ENCODE assay signal across 8 cellular contexts in the genomic region with DNA sequence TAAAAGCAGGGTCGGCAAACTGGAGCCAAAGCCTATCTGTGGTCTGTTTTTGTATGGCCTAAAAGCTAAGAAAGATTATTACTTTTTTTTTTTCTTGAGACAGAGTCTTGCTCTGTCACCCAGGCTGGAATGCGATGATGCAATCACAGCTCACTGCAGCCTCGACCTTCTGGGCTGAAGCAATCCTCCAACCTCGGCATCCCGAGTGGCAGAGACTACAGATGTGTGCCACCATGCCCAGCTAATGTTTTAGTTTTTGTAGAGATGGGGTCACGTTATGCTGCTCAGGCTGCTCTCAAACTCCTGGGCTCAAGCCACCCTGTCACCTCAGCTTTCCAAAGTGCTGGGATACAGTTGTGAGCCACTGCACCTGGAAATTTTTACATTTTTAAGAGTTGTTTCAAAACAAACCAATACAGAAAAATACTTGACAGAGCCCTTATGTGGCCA. TPM values are rescaled to one million over a fixed set of nuclear protein-coding genes. Genes with fewer than 3 reads are reported as not detected.
DNase-seq lines count a peak whose midpoint lies in the region; ATAC-seq and TF ChIP-seq lines count a peak whose summit lies in the region.

No MANE protein-coding gene starts in this region.

- no peaks in the 10 kb centered on the region for H3K9me2 ChIP-seq in GM23248 (ENCODE audit: insufficient read depth)

- in situ Hi-C loops in GM23248 (cut with MboI), result no loop called here

- H3K27ac Mint-ChIP-seq in activated T-cell treated with anti-CD3 and anti-CD28 coated beads, Interleukin-2, amount 50 U/mL, for 72 hours, result no peak overlapping the region

- H3K4me3 ChIP-seq in GM23248 (peak overlapping the region; percentile 58), SJCRH30 (no peak overlapping the region), cardiac muscle cell (no peak overlapping the region), stomach (no peak overlapping the region)

- H4K20me1 ChIP-seq in GM23248 (ENCODE audit: insufficient read depth), result no peaks in the 10 kb centered on the region

- H3K36me3 ChIP-seq in GM23248 (ENCODE audit: low read depth) (no peaks in the 10 kb centered on the region), SJCRH30 (no peaks in the 10 kb centered on the region), cardiac muscle cell (no peaks in the 10 kb centered on the region), stomach (no peaks in the 10 kb centered on the region)

- no peaks in the 10 kb centered on the region for H3K9me3 Mint-ChIP-seq in activated T-cell treated with anti-CD3 and anti-CD28 coated beads, Interleukin-2, amount 50 U/mL, for 72 hours

- intact Hi-C loops in stomach (cut with DNase I; ENCODE audit: low total_unique reads), result no loop called here

- WGBS in GM23248 (ENCODE audit: low coverage in 1 of 2, low lambda C conversion rate in 2 of 2, missing lambda C conversion rate in 2 of 2), 2 experiments, result 1 to 2% methylated on average over 6 of the region's 6 CpGs
- 29 to 40% (median 33%) methylated on average over 6 of the region's 6 CpGs for WGBS in stomach, 5 donors

- peak; percentile 92 for DNase-seq in GM23248
- DNase-seq in SJCRH30, result peak; percentile 15 to 17
- peak; percentile 20 to 91 for DNase-seq in cardiac muscle cell (ENCODE audit: low read depth in 1 of 2, low spot score in 1 of 2)
- peak; percentile 47 for DNase-seq in stomach
- DNase-seq in COR-L47 (lab: John Stamatoyannopoulos, UW), result no peak
- no peak for DNase-seq in T-helper 9 cell
- no peak for DNase-seq in stimulated activated naive CD4-positive, alpha-beta T cell (lab: John Stamatoyannopoulos, UW)
- DNase-seq in activated T-cell treated with anti-CD3 and anti-CD28 coated beads, Interleukin-2, amount 50 U/mL, for 72 hours, result no peak

- TF ChIP-seq CTCF in cardiac muscle cell (IDR thresholded peaks at IDR 0.05; ENCODE audit: low read depth, low read length) (no peak), stomach (IDR thresholded peaks at IDR 0.05) (no peak)

- no peaks in the 10 kb centered on the region for H3K27me3 ChIP-seq in GM23248 (replicated peaks; ENCODE audit: insufficient read depth)
- H3K27me3 ChIP-seq in SJCRH30, result no peaks in the 10 kb centered on the region
- no peaks in the 10 kb centered on the region for H3K27me3 ChIP-seq in cardiac muscle cell
- no peaks in the 10 kb centered on the region for H3K27me3 ChIP-seq in stomach

- TF ChIP-seq POLR2A in stomach (IDR thresholded peaks at IDR 0.05), result no peak

- no peaks in the 10 kb centered on the region for H3K4me1 Mint-ChIP-seq in activated T-cell treated with anti-CD3 and anti-CD28 coated beads, Interleukin-2, amount 50 U/mL, for 72 hours (ENCODE audit: low read depth)

- H3K27me3 Mint-ChIP-seq in activated T-cell treated with anti-CD3 and anti-CD28 coated beads, Interleukin-2, amount 50 U/mL, for 72 hours (ENCODE audit: low read depth), result no peaks in the 10 kb centered on the region

- H3F3A ChIP-seq in GM23248 (ENCODE audit: insufficient read depth), result peaks cover 44% of the 10 kb centered on the region

- peak overlapping the region; percentile 77 for H2AFZ ChIP-seq in GM23248

- no peaks in the 10 kb centered on the region for H3K36me3 Mint-ChIP-seq in activated T-cell treated with anti-CD3 and anti-CD28 coated beads, Interleukin-2, amount 50 U/mL, for 72 hours (ENCODE audit: insufficient read depth in 2 of 2)

- no peaks in the 10 kb centered on the region for H3K79me2 ChIP-seq in GM23248 (ENCODE audit: insufficient read depth)

- peak overlapping the region; percentile 95 for H3K27ac ChIP-seq in GM23248
- no peak overlapping the region for H3K27ac ChIP-seq in SJCRH30
- no peak overlapping the region for H3K27ac ChIP-seq in cardiac muscle cell
- peak overlapping the region; percentile 28 to 62 (median 50) for H3K27ac ChIP-seq in stomach

- H3K9me3 ChIP-seq in GM23248 (ENCODE audit: low read depth) (no peaks in the 10 kb centered on the region), SJCRH30 (replicated peaks) (no peaks in the 10 kb centered on the region), cardiac muscle cell (ENCODE audit: low read depth) (no peaks in the 10 kb centered on the region), stomach (no peaks in the 10 kb centered on the region)

- no peak for ATAC-seq in activated T-cell treated with anti-CD3 and anti-CD28 coated beads, Interleukin-2, amount 50 U/mL, for 72 hours (replicated peaks in 1 of 2)

- H3K4me1 ChIP-seq in GM23248 (ENCODE audit: insufficient read depth) (peaks cover 53% of the 10 kb centered on the region), SJCRH30 (0 out of 2 replicates have a peak, but pooled peaks cover 4% of the 10 kb centered on the region), cardiac muscle cell (ENCODE audit: low read depth) (peaks cover 7% of the 10 kb centered on the region), stomach (peaks cover 0 to 14% (median 6%) of the 10 kb centered on the region in 4 donors)

- H3K4me3 Mint-ChIP-seq in activated T-cell treated with anti-CD3 and anti-CD28 coated beads, Interleukin-2, amount 50 U/mL, for 72 hours, result no peak overlapping the region

- peak overlapping the region; percentile 77 for H3K9ac ChIP-seq in GM23248

- peak overlapping the region; percentile 85 for H3K4me2 ChIP-seq in GM23248 (ENCODE audit: unreplicated experiment)

- no peak for TF ChIP-seq EP300 in stomach (IDR thresholded peaks at IDR 0.05)

RNA-seq across cellular contexts. Expression of gene GLRX2, which starts 6.5 kb away (rescaled TPM):
- total RNA-seq in GM23248 (2014; rRNA removed; shearing (Covaris generic)), result 8.6 and 10.7 TPM in 2 replicates
- 57.5 and 60.0 TPM in 2 replicates for polyA plus RNA-seq in GM23248 (2016; fragmentation: Nextera tagmentation; extraction: Ambion mirVana)
- 25.8 and 29.2 TPM in 2 replicates for total RNA-seq in SJCRH30 (2014; rRNA removed; shearing (Covaris generic))
- 5.0 and 7.7 TPM in 2 replicates for total RNA-seq in cardiac muscle cell
- 21.9 and 24.9 TPM in 2 replicates for polyA plus RNA-seq in cardiac muscle cell
- total RNA-seq in stomach, result 1 to 10 TPM; 1.2 to 6.6 (median 4.3) TPM
- polyA plus RNA-seq in stomach, result 10 to 100 TPM; 18.0 to 18.7 (median 18.4) TPM
- 10 to 100 TPM; 22.7 to 32.1 TPM for total RNA-seq in activated T-cell treated with anti-CD3 and anti-CD28 coated beads, Interleukin-2, amount 50 U/mL, for 72 hours

RNA-seq across cellular contexts. Expression of gene CDC73, which starts 10.2 kb away (rescaled TPM):
- 27.4 and 29.1 TPM in 2 replicates for total RNA-seq in GM23248 (2014; rRNA removed; shearing (Covaris generic))
- polyA plus RNA-seq in GM23248 (2016; fragmentation: Nextera tagmentation; extraction: Ambion mirVana) (50.9 and 57.0 TPM in 2 replicates), cardiac muscle cell (44.9 and 45.8 TPM in 2 replicates), stomach (10 to 100 TPM in 1 of 3 donors, 1 to 10 TPM in 2; 7.1 to 11.9 (median 9.6) TPM)
- total RNA-seq in SJCRH30 (2014; rRNA removed; shearing (Covaris generic)), result 14.7 and 15.8 TPM in 2 replicates
- total RNA-seq in cardiac muscle cell (17.7 and 25.6 TPM in 2 replicates), stomach (10 to 100 TPM in 4 of 5 donors, 1 to 10 TPM in 1; 6.7 to 75.9 (median 29.9) TPM)
- total RNA-seq in activated T-cell treated with anti-CD3 and anti-CD28 coated beads, Interleukin-2, amount 50 U/mL, for 72 hours, result 10 to 100 TPM; 49.1 to 49.7 TPM

RNA-seq across cellular contexts. Expression of gene RO60, which starts 52.3 kb away (rescaled TPM):
- 68.6 and 71.3 TPM in 2 replicates for total RNA-seq in GM23248 (2014; rRNA removed; shearing (Covaris generic))
- polyA plus RNA-seq in GM23248 (2016; fragmentation: Nextera tagmentation; extraction: Ambion mirVana) (104 TPM in 2 replicates), cardiac muscle cell (106 and 171 TPM in 2 replicates), stomach (1 to 10 TPM; 2.6 to 8.5 (median 3.7) TPM)
- total RNA-seq in SJCRH30 (2014; rRNA removed; shearing (Covaris generic)), result 80.9 and 91.9 TPM in 2 replicates
- total RNA-seq in cardiac muscle cell (93.1 and 139 TPM in 2 replicates), stomach (100 to 1,000 TPM in 1 of 5 donors, 10 to 100 TPM in 4; 34.2 to 155 (median 79.9) TPM)
- total RNA-seq in activated T-cell treated with anti-CD3 and anti-CD28 coated beads, Interleukin-2, amount 50 U/mL, for 72 hours, result 10 to 100 TPM; 85.2 to 96.6 TPM

RNA-seq across cellular contexts. Expression of gene UCHL5, which starts 52.5 kb away (rescaled TPM):
- 17.5 and 22.5 TPM in 2 replicates for total RNA-seq in GM23248 (2014; rRNA removed; shearing (Covaris generic))
- 49.1 and 50.8 TPM in 2 replicates for polyA plus RNA-seq in GM23248 (2016; fragmentation: Nextera tagmentation; extraction: Ambion mirVana)
- 36.1 and 42.2 TPM in 2 replicates for total RNA-seq in SJCRH30 (2014; rRNA removed; shearing (Covaris generic))
- 17.5 and 34.4 TPM in 2 replicates for total RNA-seq in cardiac muscle cell
- polyA plus RNA-seq in cardiac muscle cell, result 42.5 and 49.6 TPM in 2 replicates
- total RNA-seq in stomach, result 10 to 100 TPM in 4 of 5 donors, 1 to 10 TPM in 1; 8.7 to 69.8 (median 25.9) TPM
- polyA plus RNA-seq in stomach, result 10 to 100 TPM; 12.7 to 23.8 (median 16.9) TPM
- 10 to 100 TPM; 45.4 to 51.7 TPM for total RNA-seq in activated T-cell treated with anti-CD3 and anti-CD28 coated beads, Interleukin-2, amount 50 U/mL, for 72 hours

Comparison
In these comparisons a context has a peak if more than half of its experiments do, and no peak if none do; other contexts are left out.
1. DNase-seq: peak in GM23248 (single experiment), SJCRH30 (2 of 2), cardiac muscle cell (2 of 2) and stomach (single experiment); none in COR-L47 (single experiment), T-helper 9 cell (single experiment), stimulated activated naive CD4-positive, alpha-beta T cell (0 of 6) and activated T-cell treated with anti-CD3 and anti-CD28 coated beads, Interleukin-2, amount 50 U/mL, for 72 hours (0 of 2).
2. H3K27ac ChIP-seq: peak in GM23248 (single experiment) and stomach (5 of 5); none in SJCRH30 (single experiment) and cardiac muscle cell (single experiment).